18 cellular contexts compared by ENCODE assay signal in the genomic region with DNA sequence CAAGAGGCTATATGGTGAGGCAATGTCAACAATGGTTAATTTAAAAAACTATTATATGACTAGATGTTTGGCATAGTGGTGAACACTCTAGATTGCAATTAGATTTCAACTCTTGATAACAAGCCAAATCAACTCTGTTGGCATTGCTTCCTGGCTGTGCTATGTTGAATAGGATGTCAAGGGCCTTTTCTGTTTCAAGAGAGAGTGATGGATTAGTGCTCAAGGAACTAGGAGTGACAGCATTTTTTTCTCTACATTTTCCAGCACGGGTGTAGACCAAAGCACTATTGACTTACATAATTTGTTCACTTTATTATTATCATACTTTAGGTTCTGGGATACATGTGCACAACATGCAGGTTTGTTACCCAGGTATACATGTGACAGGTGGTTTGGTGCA.
DNase-seq lines count a peak whose midpoint lies in the region; ATAC-seq and TF ChIP-seq lines count a peak whose summit lies in the region.
"Had no signal": no experiment of that assay in that cellular context is flagged by ENCODE, and none has a peak within 500 bp of the region (broad histone marks: within the 10 kb centered on the region; RNA-seq: fewer than 3 reads in every experiment).

No MANE protein-coding gene starts in this region.

- no peaks in the 10 kb centered on the region for H3K36me3 Mint-ChIP-seq in HFFc6 (ENCODE audit: low read depth)
- H3K36me3 Mint-ChIP-seq: IgD-negative memory B cell had no signal

- no peak for ATAC-seq in HG02588 (IDR thresholded peaks at IDR 0.05; ENCODE audit: unreplicated experiment)
- ATAC-seq: SK-N-SH treated with all-trans-retinoic acid at 6 μM for 48 hours had no signal

- DNase-seq in DMS79 treated with DMSO at 0.1 percent for 48 hours (lab: John Stamatoyannopoulos, UW), result peak; percentile 95
- DNase-seq in NCI-H128 (lab: John Stamatoyannopoulos, UW; ENCODE audit: unreplicated experiment), result peak; percentile 54
- peak; percentile 75 for DNase-seq in NCI-H2107 treated with DMSO at 0.1 percent for 48 hours (lab: John Stamatoyannopoulos, UW; ENCODE audit: unreplicated experiment)
- DNase-seq in NCI-H774 (lab: John Stamatoyannopoulos, UW), result peak; percentile 64
- no peak for DNase-seq in stimulated activated CD8-positive, alpha-beta memory T cell treated with anti-CD3 and anti-CD28 coated beads, Interleukin-4, amount 100 ng/mL, for 48 hours
- DNase-seq in ecto neural progenitor cell (ENCODE audit: low spot score), result no peak
- DNase-seq in HFFc6, result no peak
- DNase-seq: BE2C; CD4-positive, alpha-beta T cell; Kasumi-1; NCI-H1694 treated with DMSO at 0.1 percent for 48 hours; NCI-H510A; NK-92 treated with Interleukin-12 subunit alpha and Interleukin-12 subunit beta, amount 100 ng/mL, for 24 hours; T-helper 1 cell; T1000 had no signal

- peaks cover 4% of the 10 kb centered on the region; the same call in 1 of the 2 replicates for H3K27me3 Mint-ChIP-seq in HFFc6 (ENCODE audit: insufficient read depth)
- H3K27me3 Mint-ChIP-seq: CD4-positive, alpha-beta T cell; IgD-negative memory B cell had no signal

- no peaks in the 10 kb centered on the region for H3K4me1 Mint-ChIP-seq in HFFc6 (ENCODE audit: low read depth)
- H3K4me1 Mint-ChIP-seq: IgD-negative memory B cell had no signal

- no peak overlapping the region for H3K27ac Mint-ChIP-seq in HFFc6
- H3K27ac Mint-ChIP-seq: CD4-positive, alpha-beta T cell had no signal

- TF ChIP-seq CTCF in HFFc6 (IDR thresholded peaks at IDR 0.05), result no peak

- peaks cover 36% of the 10 kb centered on the region for H3K9me3 Mint-ChIP-seq in HFFc6

- no peak overlapping the region for H3K4me3 Mint-ChIP-seq in HFFc6
- H3K4me3 Mint-ChIP-seq: CD4-positive, alpha-beta T cell; IgD-negative memory B cell had no signal

Comparison
In these comparisons a context has a peak if more than half of its experiments do, and no peak if none do; other contexts are left out.
1. DNase-seq: peak in DMS79 treated with DMSO at 0.1 percent for 48 hours (single experiment), NCI-H128 (single experiment), NCI-H2107 treated with DMSO at 0.1 percent for 48 hours (single experiment) and NCI-H774 (single experiment); none in stimulated activated CD8-positive, alpha-beta memory T cell treated with anti-CD3 and anti-CD28 coated beads, Interleukin-4, amount 100 ng/mL, for 48 hours (single experiment), ecto neural progenitor cell (single experiment) and HFFc6 (single experiment).